ENCODE assay signal across 8 cellular contexts in genomic region chr20:39986231-39986904, GRCh38.
DNase-seq lines count a peak whose midpoint lies in the region; ATAC-seq, FAIRE-seq and TF ChIP-seq lines count a peak whose summit lies in the region.

No MANE protein-coding gene starts in this region.

- H3K4me1 ChIP-seq in astrocyte (ENCODE audit: insufficient read depth, low read length) (peaks cover 3% of the 10 kb centered on the region), sigmoid colon (peaks cover 0 to 33% (median 27%) of the 10 kb centered on the region in 4 donors)

- H3K27me3 ChIP-seq in astrocyte (ENCODE audit: insufficient read depth, low read length) (no peaks in the 10 kb centered on the region), sigmoid colon (no peaks in the 10 kb centered on the region)

- H3K27ac ChIP-seq in astrocyte (ENCODE audit: low read depth, low read length) (no peak overlapping the region), sigmoid colon (peak overlapping the region; percentile 66 to 86 (median 83))

- H3K9me3 ChIP-seq in astrocyte (ENCODE audit: insufficient read depth, low read depth, low read length) = no peaks in the 10 kb centered on the region
- H3K9me3 ChIP-seq in sigmoid colon = peaks cover 0 to 9% (median 0%) of the 10 kb centered on the region in 4 donors

- H3K4me3 Mint-ChIP-seq in astrocyte (ENCODE audit: unreplicated experiment) = peak overlapping the region; percentile 21
- H3K4me3 Mint-ChIP-seq in activated naive CD8-positive, alpha-beta T cell treated with anti-CD3 and anti-CD28 coated beads, Interleukin-2, amount 50 U/mL, for 24 hours = no peak overlapping the region

- H3K9ac ChIP-seq in astrocyte (ENCODE audit: low read length) = no peak overlapping the region

- peak overlapping the region; percentile 91 for H3K27ac Mint-ChIP-seq in astrocyte (ENCODE audit: unreplicated experiment)
- H3K27ac Mint-ChIP-seq in activated naive CD8-positive, alpha-beta T cell treated with anti-CD3 and anti-CD28 coated beads, Interleukin-2, amount 50 U/mL, for 24 hours = no peak overlapping the region

- no peak for FAIRE-seq in astrocyte (lab: Jason Lieb, UNC)

- H3K79me2 ChIP-seq in astrocyte (ENCODE audit: insufficient read depth, low read length) = no peaks in the 10 kb centered on the region

- peak in 3 of 4 donors; percentile 26 to 71 (median 44) for TF ChIP-seq EP300 in sigmoid colon (IDR thresholded peaks at IDR 0.05)

- no peaks in the 10 kb centered on the region for H3K27me3 Mint-ChIP-seq in astrocyte (ENCODE audit: low read depth, unreplicated experiment)
- H3K27me3 Mint-ChIP-seq in activated naive CD8-positive, alpha-beta T cell treated with anti-CD3 and anti-CD28 coated beads, Interleukin-2, amount 50 U/mL, for 24 hours = peaks cover 2% of the 10 kb centered on the region

- peak overlapping the region; percentile 47 for H3K4me2 ChIP-seq in astrocyte (ENCODE audit: low read length)

- H2AFZ ChIP-seq in astrocyte (ENCODE audit: low read depth, low read length) = peak overlapping the region; percentile 47

- intact Hi-C loops in sigmoid colon (cut with DNase I) = loop anchor here (2.0 to 5.0 kb wide), 3 partner anchors 99 to 702 kb away; partner anchors contain the start of gene MAFB

- DNase-seq in HFF-Myc (ENCODE audit: extremely low read depth, low read depth) (peak; percentile 31), astrocyte (ENCODE audit: low read depth) (peak; percentile 19), iPS-NIHi11 (ENCODE audit: low spot score) (peak; percentile 52), sigmoid colon (peak; percentile 92), NCI-H446 treated with DMSO at 0.1 percent for 48 hours (lab: John Stamatoyannopoulos, UW) (no peak)
- no peak for DNase-seq in central memory CD4-positive, alpha-beta T cell
- no peak for DNase-seq in activated naive CD8-positive, alpha-beta T cell treated with anti-CD3 and anti-CD28 coated beads, Interleukin-2, amount 50 U/mL, for 24 hours

- TF ChIP-seq CTCF in HFF-Myc (IDR thresholded peaks at IDR 0.05; ENCODE audit: low read depth, low read length, missing control alignments) = no peak
- no peak for TF ChIP-seq CTCF in astrocyte (IDR thresholded peaks at IDR 0.05; ENCODE audit: insufficient read depth, low read depth, low read length)
- TF ChIP-seq CTCF in sigmoid colon (IDR thresholded peaks at IDR 0.05) = no peak

- 40 to 42% methylated on average over 6 of the region's 6 CpGs for WGBS in sigmoid colon, 2 donors

- no peaks in the 10 kb centered on the region for H3K36me3 Mint-ChIP-seq in astrocyte (ENCODE audit: low read depth, unreplicated experiment)
- H3K36me3 Mint-ChIP-seq in activated naive CD8-positive, alpha-beta T cell treated with anti-CD3 and anti-CD28 coated beads, Interleukin-2, amount 50 U/mL, for 24 hours (ENCODE audit: low read depth) = no peaks in the 10 kb centered on the region

- H3K9me3 Mint-ChIP-seq in astrocyte (ENCODE audit: unreplicated experiment) = no peaks in the 10 kb centered on the region
- H3K9me3 Mint-ChIP-seq in activated naive CD8-positive, alpha-beta T cell treated with anti-CD3 and anti-CD28 coated beads, Interleukin-2, amount 50 U/mL, for 24 hours = peaks cover 13% of the 10 kb centered on the region

- H4K20me1 ChIP-seq in astrocyte (ENCODE audit: insufficient read depth, low read length) = no peaks in the 10 kb centered on the region

- H3K36me3 ChIP-seq in astrocyte (ENCODE audit: insufficient read depth, low read length) (no peaks in the 10 kb centered on the region), sigmoid colon (no peaks in the 10 kb centered on the region)

- no peak for ATAC-seq in GM21360 (IDR thresholded peaks at IDR 0.05; ENCODE audit: unreplicated experiment)
- ATAC-seq in activated naive CD8-positive, alpha-beta T cell treated with anti-CD3 and anti-CD28 coated beads, Interleukin-2, amount 50 U/mL, for 24 hours = no peak

- no peak for TF ChIP-seq POLR2A in sigmoid colon (IDR thresholded peaks at IDR 0.05)

- H3K4me3 ChIP-seq in HFF-Myc (replicated peaks; ENCODE audit: low read depth, low read length) (no peak overlapping the region), astrocyte (ENCODE audit: insufficient read depth, low read depth, low read length) (no peak overlapping the region), sigmoid colon (no peak overlapping the region)

- peaks cover 18% of the 10 kb centered on the region for H3K4me1 Mint-ChIP-seq in astrocyte (ENCODE audit: low read depth, unreplicated experiment)
- no peaks in the 10 kb centered on the region for H3K4me1 Mint-ChIP-seq in activated naive CD8-positive, alpha-beta T cell treated with anti-CD3 and anti-CD28 coated beads, Interleukin-2, amount 50 U/mL, for 24 hours

Comparison
In these comparisons a context has a peak if more than half of its experiments do, and no peak if none do; other contexts are left out.
1. DNase-seq: peak in HFF-Myc (single experiment), astrocyte (single experiment), iPS-NIHi11 (single experiment) and sigmoid colon (single experiment); none in NCI-H446 treated with DMSO at 0.1 percent for 48 hours (single experiment), central memory CD4-positive, alpha-beta T cell (single experiment) and activated naive CD8-positive, alpha-beta T cell treated with anti-CD3 and anti-CD28 coated beads, Interleukin-2, amount 50 U/mL, for 24 hours (single experiment).